In the genomic region with DNA sequence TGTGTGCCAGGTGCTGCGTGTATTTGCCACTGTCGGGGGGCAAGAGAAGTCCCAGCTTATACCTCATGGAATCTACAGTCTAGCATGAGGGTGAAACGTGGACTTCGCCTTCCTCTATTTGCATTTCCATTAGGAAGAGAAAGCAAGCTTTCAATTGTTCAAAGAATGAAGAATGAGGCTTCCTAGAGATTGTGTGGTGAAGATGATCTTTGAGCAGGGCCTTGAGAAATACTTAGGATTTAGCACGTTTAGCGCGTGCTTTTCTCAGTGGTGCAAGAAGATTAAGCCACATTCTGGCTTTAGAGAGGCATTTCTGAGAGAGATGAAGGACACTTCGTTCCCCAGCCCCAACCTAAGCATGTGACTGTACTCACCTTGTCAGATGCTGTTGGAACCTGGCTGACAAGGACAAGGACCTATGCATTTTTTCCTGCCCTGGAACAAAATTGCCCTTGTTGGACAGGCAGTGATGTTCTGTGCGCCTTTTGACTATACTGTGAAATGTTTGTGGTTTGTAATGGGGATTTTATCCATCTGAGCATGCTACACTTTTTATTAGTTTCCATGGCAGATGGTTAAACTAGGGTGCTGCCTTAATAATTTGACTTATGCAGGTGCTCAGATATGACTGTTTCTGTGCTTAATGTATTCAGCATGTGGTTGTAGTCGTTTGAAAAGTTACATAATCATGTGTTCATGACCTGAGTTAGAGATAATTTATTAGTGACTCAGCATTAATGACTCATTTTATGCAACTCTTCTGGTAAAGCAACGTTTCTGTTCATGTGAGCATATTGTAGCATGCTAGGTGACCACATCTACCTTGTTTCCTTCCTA, we compare ENCODE assay signal across 1 cellular context.
TF ChIP-seq lines count a peak whose summit lies in the region.

No MANE protein-coding gene starts in this region.

TF ChIP-seq in HepG2, 621 proteins besides CTCF, POLR2A, EP300 and RAD21 (continued from another document and continues in another):
- TF ChIP-seq ZNF407 (CRISPR knock-in tag; IDR thresholded peaks at IDR 0.05; ENCODE audit: not compliant biosample characterization) (no peak), ZBTB39 (CRISPR knock-in tag; IDR thresholded peaks at IDR 0.05) (no peak; the same call in 1 of the 2 replicates), ZSCAN21 (CRISPR knock-in tag; IDR thresholded peaks at IDR 0.05; ENCODE audit: borderline replicate concordance) (no peak), TRIM24 (CRISPR knock-in tag; IDR thresholded peaks at IDR 0.05) (0 out of 2 replicates have a peak, but pooled peaks have one; percentile 8), SOX6 (IDR thresholded peaks at IDR 0.05) (no peak), SOX6 (CRISPR knock-in tag; IDR thresholded peaks at IDR 0.05) (peak; percentile 99), PRMT3 (CRISPR knock-in tag; IDR thresholded peaks at IDR 0.05; ENCODE audit: borderline replicate concordance, low read depth) (no peak), ZNF451 (CRISPR knock-in tag; IDR thresholded peaks at IDR 0.05) (no peak), ZSCAN12 (CRISPR knock-in tag; IDR thresholded peaks at IDR 0.05) (no peak), ZNF773 (CRISPR knock-in tag; IDR thresholded peaks at IDR 0.05; ENCODE audit: borderline replicate concordance) (no peak), ZNF747 (CRISPR knock-in tag; IDR thresholded peaks at IDR 0.05; ENCODE audit: borderline replicate concordance) (peak; percentile 90; the same call in 1 of the 2 replicates), ZNF318 (CRISPR knock-in tag; IDR thresholded peaks at IDR 0.05) (peak; percentile 81; the same call in 1 of the 2 replicates), HNRNPK (IDR thresholded peaks at IDR 0.05; ENCODE audit: low read depth, low read length, poor library complexity, severe bottlenecking) (no peak), ZFP1 (CRISPR knock-in tag; IDR thresholded peaks at IDR 0.05) (no peak; the same call in 1 of the 2 replicates), GABPA (IDR thresholded peaks at IDR 0.05; ENCODE audit: low read depth, low read length) (no peak), GABPA (CRISPR knock-in tag; IDR thresholded peaks at IDR 0.05; ENCODE audit: low read depth) (0 out of 2 replicates have a peak, but pooled peaks have one; percentile 19), ZNF326 (CRISPR knock-in tag; IDR thresholded peaks at IDR 0.05; ENCODE audit: borderline replicate concordance) (no peak), ZNF503 (CRISPR knock-in tag; IDR thresholded peaks at IDR 0.05) (peak; percentile 94)
- TF ChIP-seq, protein P1, sequence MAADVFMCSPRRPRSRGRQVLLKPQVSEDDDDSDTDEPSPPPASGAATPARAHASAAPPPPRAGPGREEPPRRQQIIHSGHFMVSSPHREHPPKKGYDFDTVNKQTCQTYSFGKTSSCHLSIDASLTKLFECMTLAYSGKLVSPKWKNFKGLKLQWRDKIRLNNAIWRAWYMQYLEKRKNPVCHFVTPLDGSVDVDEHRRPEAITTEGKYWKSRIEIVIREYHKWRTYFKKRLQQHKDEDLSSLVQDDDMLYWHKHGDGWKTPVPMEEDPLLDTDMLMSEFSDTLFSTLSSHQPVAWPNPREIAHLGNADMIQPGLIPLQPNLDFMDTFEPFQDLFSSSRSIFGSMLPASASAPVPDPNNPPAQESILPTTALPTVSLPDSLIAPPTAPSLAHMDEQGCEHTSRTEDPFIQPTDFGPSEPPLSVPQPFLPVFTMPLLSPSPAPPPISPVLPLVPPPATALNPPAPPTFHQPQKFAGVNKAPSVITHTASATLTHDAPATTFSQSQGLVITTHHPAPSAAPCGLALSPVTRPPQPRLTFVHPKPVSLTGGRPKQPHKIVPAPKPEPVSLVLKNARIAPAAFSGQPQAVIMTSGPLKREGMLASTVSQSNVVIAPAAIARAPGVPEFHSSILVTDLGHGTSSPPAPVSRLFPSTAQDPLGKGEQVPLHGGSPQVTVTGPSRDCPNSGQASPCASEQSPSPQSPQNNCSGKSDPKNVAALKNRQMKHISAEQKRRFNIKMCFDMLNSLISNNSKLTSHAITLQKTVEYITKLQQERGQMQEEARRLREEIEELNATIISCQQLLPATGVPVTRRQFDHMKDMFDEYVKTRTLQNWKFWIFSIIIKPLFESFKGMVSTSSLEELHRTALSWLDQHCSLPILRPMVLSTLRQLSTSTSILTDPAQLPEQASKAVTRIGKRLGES (CRISPR knock-in tag; IDR thresholded peaks at IDR 0.05; ENCODE audit: borderline replicate concordance), result peak; percentile 97
- TF ChIP-seq, protein P2, sequence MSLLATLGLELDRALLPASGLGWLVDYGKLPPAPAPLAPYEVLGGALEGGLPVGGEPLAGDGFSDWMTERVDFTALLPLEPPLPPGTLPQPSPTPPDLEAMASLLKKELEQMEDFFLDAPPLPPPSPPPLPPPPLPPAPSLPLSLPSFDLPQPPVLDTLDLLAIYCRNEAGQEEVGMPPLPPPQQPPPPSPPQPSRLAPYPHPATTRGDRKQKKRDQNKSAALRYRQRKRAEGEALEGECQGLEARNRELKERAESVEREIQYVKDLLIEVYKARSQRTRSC (CRISPR knock-in tag; IDR thresholded peaks at IDR 0.05; ENCODE audit: low read depth), result 0 out of 2 replicates have a peak, but pooled peaks have one; percentile 54
